ENCODE assay signal across 23 cellular contexts in genomic region chr3:60758169-60758568, GRCh38.
"Had no signal": no experiment of that assay in that cellular context is flagged by ENCODE, and none has a peak within 500 bp of the region (broad histone marks: within the 10 kb centered on the region; RNA-seq: fewer than 3 reads in every experiment).

No MANE protein-coding gene starts in this region.

- H3K4me3 ChIP-seq: colonic mucosa, thyroid gland had no signal

- H3K9me3 Mint-ChIP-seq: activated naive CD8-positive, alpha-beta T cell treated with anti-CD3 and anti-CD28 coated beads, Interleukin-2, amount 50 U/mL, for 24 hours; nephron progenitor cell had no signal

- H3K27ac Mint-ChIP-seq: activated CD4-positive, alpha-beta memory T cell treated with anti-CD3 and anti-CD28 coated beads, Interleukin-2, amount 10 ng/mL, durations not matched to agents 7 days and 5 days; activated CD8-positive, alpha-beta memory T cell treated with anti-CD3 and anti-CD28 coated beads, Interleukin-2, amount 10 ng/mL, durations not matched to agents 7 days and 5 days; activated naive CD4-positive, alpha-beta T cell treated with anti-CD3 and anti-CD28 coated beads, Interleukin-2, amount 10 ng/mL, durations not matched to agents 7 days and 5 days; activated naive CD8-positive, alpha-beta T cell treated with anti-CD3 and anti-CD28 coated beads, Interleukin-2, amount 50 U/mL, for 24 hours; activated T-helper 2 cell treated with anti-CD3 and anti-CD28 coated beads, Interferon-gamma antibody, Interleukin-2, Interleukin-4, amounts not matched to agents 10 μg/mL and 5 μg/mL and 100 μg/mL, durations not matched to agents 14 hours and 24 hours and 36 hours; brain; nephron progenitor cell; progenitor cell of endocrine pancreas; T-helper 2 cell treated with Interferon-gamma antibody and Interleukin-4, amounts not matched to agents 5 μg/mL and 100 μg/mL, for 36 hours; WTC11 had no signal

- H3K4me1 Mint-ChIP-seq: activated naive CD8-positive, alpha-beta T cell treated with anti-CD3 and anti-CD28 coated beads, Interleukin-2, amount 50 U/mL, for 24 hours; central memory CD8-positive, alpha-beta T cell had no signal

- DNase-seq: activated CD4-positive, alpha-beta memory T cell treated with anti-CD3 and anti-CD28 coated beads, Interleukin-2, amount 10 ng/mL, durations not matched to agents 7 days and 5 days; activated CD4-positive, alpha-beta T cell treated with anti-CD3 and anti-CD28 coated beads for 4 hours; activated CD8-positive, alpha-beta memory T cell treated with anti-CD3 and anti-CD28 coated beads, Interleukin-2, amount 10 ng/mL, durations not matched to agents 7 days and 5 days; activated naive CD4-positive, alpha-beta T cell treated with anti-CD3 and anti-CD28 coated beads, Interleukin-2, amount 10 ng/mL, durations not matched to agents 7 days and 5 days; activated naive CD8-positive, alpha-beta T cell treated with anti-CD3 and anti-CD28 coated beads, Interleukin-2, amount 50 U/mL, for 24 hours; activated T-cell treated with anti-CD3 and anti-CD28 coated beads, Interleukin-2, amount 50 U/mL, for 1 hour; anterior cingulate cortex; colonic mucosa; erythroblast; foreskin melanocyte; glutamatergic neuron; hypothalamus; islet precursor cell; nephron progenitor cell; stimulated activated CD4-positive, alpha-beta T cell treated with anti-CD3 and anti-CD28 coated beads, Interleukin-2, amount 100 ng/mL, for 24 hours; stimulated activated naive CD4-positive, alpha-beta T cell treated with Interleukin-2 at 50 U/mL for 16 hours; thyroid gland had no signal

- H3K36me3 Mint-ChIP-seq: activated CD8-positive, alpha-beta memory T cell treated with anti-CD3 and anti-CD28 coated beads, Interleukin-2, amount 10 ng/mL, durations not matched to agents 7 days and 5 days; activated naive CD4-positive, alpha-beta T cell treated with anti-CD3 and anti-CD28 coated beads, Interleukin-2, amount 10 ng/mL, durations not matched to agents 7 days and 5 days; brain had no signal

- H3K27me3 Mint-ChIP-seq: activated CD4-positive, alpha-beta memory T cell treated with anti-CD3 and anti-CD28 coated beads, Interleukin-2, amount 10 ng/mL, durations not matched to agents 7 days and 5 days; activated CD8-positive, alpha-beta memory T cell treated with anti-CD3 and anti-CD28 coated beads, Interleukin-2, amount 10 ng/mL, durations not matched to agents 7 days and 5 days; activated naive CD4-positive, alpha-beta T cell treated with anti-CD3 and anti-CD28 coated beads, Interleukin-2, amount 10 ng/mL, durations not matched to agents 7 days and 5 days; activated naive CD8-positive, alpha-beta T cell treated with anti-CD3 and anti-CD28 coated beads, Interleukin-2, amount 50 U/mL, for 24 hours; central memory CD8-positive, alpha-beta T cell; progenitor cell of endocrine pancreas had no signal

- H3K4me3 Mint-ChIP-seq: activated CD4-positive, alpha-beta memory T cell treated with anti-CD3 and anti-CD28 coated beads, Interleukin-2, amount 10 ng/mL, durations not matched to agents 7 days and 5 days; activated CD8-positive, alpha-beta memory T cell treated with anti-CD3 and anti-CD28 coated beads, Interleukin-2, amount 10 ng/mL, durations not matched to agents 7 days and 5 days; activated naive CD4-positive, alpha-beta T cell treated with anti-CD3 and anti-CD28 coated beads, Interleukin-2, amount 10 ng/mL, durations not matched to agents 7 days and 5 days; activated naive CD8-positive, alpha-beta T cell treated with anti-CD3 and anti-CD28 coated beads, Interleukin-2, amount 50 U/mL, for 24 hours; brain; central memory CD8-positive, alpha-beta T cell; nephron progenitor cell; T-helper 2 cell treated with Interferon-gamma antibody and Interleukin-4, amounts not matched to agents 5 μg/mL and 100 μg/mL, for 36 hours; WTC11 had no signal

- ATAC-seq: activated CD8-positive, alpha-beta memory T cell treated with anti-CD3 and anti-CD28 coated beads, Interleukin-2, amount 10 ng/mL, durations not matched to agents 7 days and 5 days; activated naive CD8-positive, alpha-beta T cell treated with anti-CD3 and anti-CD28 coated beads, Interleukin-2, amount 50 U/mL, for 24 hours; WTC11 had no signal
